Comparison of ENCODE assay signal across 4 cellular contexts in genomic region chr16:29833219-29833618, GRCh38. TPM values are rescaled to one million over a fixed set of nuclear protein-coding genes. Genes with fewer than 3 reads are reported as not detected.
DNase-seq lines count a peak whose midpoint lies in the region; ATAC-seq, FAIRE-seq and TF ChIP-seq lines count a peak whose summit lies in the region.
"Not testable (repeated sequence)": the region's sequence is repeated elsewhere in the genome, so short reads cannot be mapped to it uniquely, and the experiment has no call there.

No MANE protein-coding gene starts in this region.

- not testable (repeated sequence) for H3K36me3 ChIP-seq in HEK293 (ENCODE audit: control insufficient read depth in 2 of 2, insufficient read depth in 1 of 2, low read length in 2 of 2)
- peaks cover 5 to 13% of the 10 kb centered on the region in 2 experiments; a peak in 4 of 5 replicates for H3K36me3 ChIP-seq in HepG2 (replicated peaks in 1 of 2; ENCODE audit: control insufficient read depth in 1 of 2, insufficient read depth in 2 of 2, low read length in 2 of 2)

- H3K4me1 Mint-ChIP-seq in activated T-helper 17 cell treated with anti-CD3 and anti-CD28 coated beads, Interleukin-2, amount 50 U/mL, for 72 hours: peaks cover 16% of the 10 kb centered on the region
- peaks cover 21% of the 10 kb centered on the region for H3K4me1 Mint-ChIP-seq in activated naive CD8-positive, alpha-beta T cell treated with anti-CD3 and anti-CD28 coated beads, Interleukin-2, amount 50 U/mL, for 24 hours

- 96% methylated on average over 4 of the region's 4 CpGs for WGBS in HepG2 (ENCODE audit: low lambda C conversion rate)

- not testable (repeated sequence) for H3K4me2 ChIP-seq in HepG2 (ENCODE audit: low read depth, low read length)

- not testable (repeated sequence) for H3K27me3 Mint-ChIP-seq in activated T-helper 17 cell treated with anti-CD3 and anti-CD28 coated beads, Interleukin-2, amount 50 U/mL, for 72 hours; activated naive CD8-positive, alpha-beta T cell treated with anti-CD3 and anti-CD28 coated beads, Interleukin-2, amount 50 U/mL, for 24 hours

- BruUV-seq in HepG2 (replicated peaks; lab: Mats Ljungman, UMichigan): not testable (repeated sequence)

- H3K27ac ChIP-seq in HEK293 (ENCODE audit: extremely low read depth, low read depth, low read length); HepG2 (ENCODE audit: extremely low read length, insufficient read depth, low read length): not testable (repeated sequence)

- intact Hi-C loops in HepG2 (cut with micrococcal nuclease; ENCODE audit: unreplicated experiment): not testable (repeated sequence)

- CTCF ChIA-PET in HEK293 (lab: Yijun Ruan, JAX): interaction anchor here (0.6 to 1.2 kb wide), 2 partner anchors 15 to 186 kb away, joined by 4 to 10 read pairs; no protein-coding TSS in a partner anchor
- CTCF ChIA-PET in HepG2 (lab: Yijun Ruan, JAX; ENCODE audit: low intra/inter-chr PET ratio, low total read pairs): not testable (repeated sequence)

- not testable (repeated sequence) for H3K9me3 ChIP-seq in HEK293 (ENCODE audit: control insufficient read depth, insufficient read depth, low read depth, low read length); HepG2 (ENCODE audit: low read length)

- not testable (repeated sequence) for TF ChIP-seq CTCF in HEK293 (tag by site-specific recombination; IDR thresholded peaks at IDR 0.05); HepG2 (CRISPR knock-in tag; IDR thresholded peaks at IDR 0.05)

- not testable (repeated sequence) for TF ChIP-seq EP300 in HepG2 (IDR thresholded peaks at IDR 0.05; ENCODE audit: low read depth in 2 of 2, low read length in 2 of 2); HepG2 (CRISPR knock-in tag; IDR thresholded peaks at IDR 0.05; ENCODE audit: borderline replicate concordance)

- in situ Hi-C loops in HepG2 (cut with HindIII; ENCODE audit: extremely low pct_ligation_motif_present, low pct_unique_long_range_greater_than_20kb): not testable (repeated sequence)

- H3K79me2 ChIP-seq in HepG2 (ENCODE audit: insufficient read depth, low read length): not testable (repeated sequence)

- peaks cover 87% of the 10 kb centered on the region for H3K36me3 Mint-ChIP-seq in activated T-helper 17 cell treated with anti-CD3 and anti-CD28 coated beads, Interleukin-2, amount 50 U/mL, for 72 hours (ENCODE audit: low read depth)
- H3K36me3 Mint-ChIP-seq in activated naive CD8-positive, alpha-beta T cell treated with anti-CD3 and anti-CD28 coated beads, Interleukin-2, amount 50 U/mL, for 24 hours (ENCODE audit: low read depth): not testable (repeated sequence)

- H4K20me1 ChIP-seq in HepG2 (ENCODE audit: insufficient read depth, low read length): not testable (repeated sequence)

- FAIRE-seq in HepG2 (lab: Jason Lieb, UNC): not testable (repeated sequence)

- not testable (repeated sequence) for H3K9ac ChIP-seq in HepG2 (ENCODE audit: insufficient read depth, low read depth, low read length)

- H3K27me3 ChIP-seq in HepG2 (ENCODE audit: control insufficient read depth in 1 of 2, insufficient read depth in 2 of 2, low read length in 2 of 2): not testable (repeated sequence)

- H3K27ac Mint-ChIP-seq in activated T-helper 17 cell treated with anti-CD3 and anti-CD28 coated beads, Interleukin-2, amount 50 U/mL, for 72 hours: peak overlapping the region; percentile 24
- H3K27ac Mint-ChIP-seq in activated naive CD8-positive, alpha-beta T cell treated with anti-CD3 and anti-CD28 coated beads, Interleukin-2, amount 50 U/mL, for 24 hours: peak overlapping the region; percentile 52

- not testable (repeated sequence) for TF ChIP-seq POLR2A in HepG2 (IDR thresholded peaks at IDR 0.05; ENCODE audit: insufficient read depth in 1 of 2, low read depth in 2 of 2, low read length in 2 of 2)

- H3K4me3 Mint-ChIP-seq in activated T-helper 17 cell treated with anti-CD3 and anti-CD28 coated beads, Interleukin-2, amount 50 U/mL, for 72 hours; activated naive CD8-positive, alpha-beta T cell treated with anti-CD3 and anti-CD28 coated beads, Interleukin-2, amount 50 U/mL, for 24 hours: not testable (repeated sequence)

- not testable (repeated sequence) for H3K9me3 Mint-ChIP-seq in activated T-helper 17 cell treated with anti-CD3 and anti-CD28 coated beads, Interleukin-2, amount 50 U/mL, for 72 hours; activated naive CD8-positive, alpha-beta T cell treated with anti-CD3 and anti-CD28 coated beads, Interleukin-2, amount 50 U/mL, for 24 hours

- not testable (repeated sequence) for H3K4me3 ChIP-seq in HEK293 (ENCODE audit: low read depth, low read length); HepG2 (replicated peaks in 1 of 3; ENCODE audit: insufficient read depth in 1 of 3, low read depth in 2 of 3, low read length in 3 of 3)

- H2AFZ ChIP-seq in HepG2 (ENCODE audit: low read length): not testable (repeated sequence)

- DNase-seq in activated naive CD8-positive, alpha-beta T cell treated with anti-CD3 and anti-CD28 coated beads, Interleukin-2, amount 50 U/mL, for 24 hours; HepG2 (ENCODE audit: low spot score): not testable (repeated sequence)

- POLR2A ChIA-PET in HEK293 (lab: Yijun Ruan, JAX) (interaction anchor here (0.6 kb wide), 1 partner anchor 194 kb away, joined by 3 read pairs; no protein-coding TSS in a partner anchor), HepG2 (lab: Yijun Ruan, JAX) (interaction anchor here (0.7 to 1.5 kb wide), 2 partner anchors 11 to 16 kb away, joined by 3 to 4 read pairs; no protein-coding TSS in a partner anchor)

- ATAC-seq in activated T-helper 17 cell treated with anti-CD3 and anti-CD28 coated beads, Interleukin-2, amount 50 U/mL, for 72 hours (replicated peaks); activated naive CD8-positive, alpha-beta T cell treated with anti-CD3 and anti-CD28 coated beads, Interleukin-2, amount 50 U/mL, for 24 hours; HepG2: not testable (repeated sequence)

- not testable (repeated sequence) for H3K4me1 ChIP-seq in HEK293 (ENCODE audit: control insufficient read depth, insufficient read depth, low read length)
- peaks cover 24% of the 10 kb centered on the region for H3K4me1 ChIP-seq in HepG2 (ENCODE audit: insufficient read depth, low read length)

- not testable (repeated sequence) for TF ChIP-seq RAD21 in HepG2 (CRISPR knock-in tag; IDR thresholded peaks at IDR 0.05)

RNA-seq across cellular contexts. Expression of gene MVP, which starts 13.0 kb away (rescaled TPM):
- 100 to 1,000 TPM; 101 to 133 TPM for total RNA-seq in activated T-helper 17 cell treated with anti-CD3 and anti-CD28 coated beads, Interleukin-2, amount 50 U/mL, for 72 hours
- 22.0 and 22.9 TPM in 2 replicates for total RNA-seq in HepG2 (2016; rRNA removed; fragmentation: Illumina TruSeq; extraction: Trizol)
- total RNA-seq in HepG2 (2016; cell fraction: cytosol; rRNA removed; fragmentation: Illumina TruSeq; extraction: Trizol; ENCODE audit: low read depth): 3.2 and 3.6 TPM in 2 replicates
- total RNA-seq in HepG2 (2016; cell fraction: insoluble cytoplasmic fraction; rRNA removed; fragmentation: Illumina TruSeq; extraction: Trizol): 15.3 and 24.2 TPM in 2 replicates
- 7.2 and 7.3 TPM in 2 replicates for total RNA-seq in HepG2 (2016; cell fraction: membrane; rRNA removed; fragmentation: Illumina TruSeq; extraction: Trizol)
- 15.6 and 17.1 TPM in 2 replicates for total RNA-seq in HepG2 (2016; cell fraction: nucleus; rRNA removed; fragmentation: Illumina TruSeq; extraction: Trizol)
- 43.5 and 65.5 TPM in 2 replicates for polyA plus RNA-seq in HepG2 (2011; rRNA removed)
- 24.9 and 28.2 TPM in 2 replicates for polyA plus RNA-seq in HepG2 (2011; cell fraction: cytosol; rRNA removed)
- polyA plus RNA-seq in HepG2 (2011; cell fraction: nucleus; rRNA removed): 68.9 and 74.4 TPM in 2 replicates
- 36.4 and 37.1 TPM in 2 replicates for polyA plus RNA-seq in HepG2 (2012)
- 2.1 TPM in 2 replicates for polyA plus RNA-seq in HepG2 (2016; cell fraction: cytosol; fragmentation: Illumina TruSeq; extraction: Trizol; ENCODE audit: low read depth)
- 14.5 and 16.2 TPM in 2 replicates for polyA plus RNA-seq in HepG2 (2016; cell fraction: insoluble cytoplasmic fraction; fragmentation: Illumina TruSeq; extraction: Trizol; ENCODE audit: low read depth)
- 4.3 and 4.9 TPM in 2 replicates for polyA plus RNA-seq in HepG2 (2016; cell fraction: membrane; fragmentation: Illumina TruSeq; extraction: Trizol; ENCODE audit: low read depth)
- 18.7 and 20.9 TPM in 2 replicates for polyA plus RNA-seq in HepG2 (2016; cell fraction: nucleus; fragmentation: Illumina TruSeq; extraction: Trizol; ENCODE audit: insufficient read depth, low read depth)
- polyA minus RNA-seq in HepG2 (2011; rRNA and poly(A)+ RNA removed; ENCODE audit: low replicate concordance): 233 and 295 TPM in 2 replicates
- polyA minus RNA-seq in HepG2 (2011; cell fraction: cytosol; rRNA and poly(A)+ RNA removed): 33.9 and 42.5 TPM in 2 replicates
- 41.5 and 62.7 TPM in 2 replicates for polyA minus RNA-seq in HepG2 (2011; cell fraction: nucleus; rRNA and poly(A)+ RNA removed)

RNA-seq across cellular contexts. Expression of gene PAGR1, which starts 17.3 kb away (rescaled TPM):
- total RNA-seq in activated T-helper 17 cell treated with anti-CD3 and anti-CD28 coated beads, Interleukin-2, amount 50 U/mL, for 72 hours: 10 to 100 TPM; 26.8 to 26.9 TPM
- total RNA-seq in HepG2 (2016; rRNA removed; fragmentation: Illumina TruSeq; extraction: Trizol): 66.4 and 74.5 TPM in 2 replicates
- 27.0 and 29.8 TPM in 2 replicates for total RNA-seq in HepG2 (2016; cell fraction: cytosol; rRNA removed; fragmentation: Illumina TruSeq; extraction: Trizol; ENCODE audit: low read depth)
- 66.8 and 70.4 TPM in 2 replicates for total RNA-seq in HepG2 (2016; cell fraction: insoluble cytoplasmic fraction; rRNA removed; fragmentation: Illumina TruSeq; extraction: Trizol)
- total RNA-seq in HepG2 (2016; cell fraction: membrane; rRNA removed; fragmentation: Illumina TruSeq; extraction: Trizol): 60.2 and 69.2 TPM in 2 replicates
- 26.7 and 29.3 TPM in 2 replicates for total RNA-seq in HepG2 (2016; cell fraction: nucleus; rRNA removed; fragmentation: Illumina TruSeq; extraction: Trizol)
- polyA plus RNA-seq in HepG2 (2011; rRNA removed): 9.8 and 9.9 TPM in 2 replicates
- polyA plus RNA-seq in HepG2 (2011; cell fraction: cytosol; rRNA removed): 8.4 and 11.4 TPM in 2 replicates
- polyA plus RNA-seq in HepG2 (2011; cell fraction: nucleus; rRNA removed): 21.8 and 24.6 TPM in 2 replicates
- polyA plus RNA-seq in HepG2 (2012): 18.6 and 19.8 TPM in 2 replicates
- 35.6 and 42.4 TPM in 2 replicates for polyA plus RNA-seq in HepG2 (2016; cell fraction: cytosol; fragmentation: Illumina TruSeq; extraction: Trizol; ENCODE audit: low read depth)
- polyA plus RNA-seq in HepG2 (2016; cell fraction: insoluble cytoplasmic fraction; fragmentation: Illumina TruSeq; extraction: Trizol; ENCODE audit: low read depth): 77.4 and 82.7 TPM in 2 replicates
- 57.3 and 67.2 TPM in 2 replicates for polyA plus RNA-seq in HepG2 (2016; cell fraction: membrane; fragmentation: Illumina TruSeq; extraction: Trizol; ENCODE audit: low read depth)
- 45.2 and 52.8 TPM in 2 replicates for polyA plus RNA-seq in HepG2 (2016; cell fraction: nucleus; fragmentation: Illumina TruSeq; extraction: Trizol; ENCODE audit: insufficient read depth, low read depth)
- polyA minus RNA-seq in HepG2 (2011; rRNA and poly(A)+ RNA removed; ENCODE audit: low replicate concordance): 5.5 and 6.5 TPM in 2 replicates
- polyA minus RNA-seq in HepG2 (2011; cell fraction: cytosol; rRNA and poly(A)+ RNA removed): 4.8 and 9.2 TPM in 2 replicates
- polyA minus RNA-seq in HepG2 (2011; cell fraction: nucleus; rRNA and poly(A)+ RNA removed): 15.1 and 19.6 TPM in 2 replicates

RNA-seq across cellular contexts. Expression of gene PRRT2, which starts 21.2 kb away (rescaled TPM):
- 1 to 10 TPM; 1.2 to 9.1 TPM for total RNA-seq in activated T-helper 17 cell treated with anti-CD3 and anti-CD28 coated beads, Interleukin-2, amount 50 U/mL, for 72 hours
- 0.11 and 0.51 TPM in 2 replicates for total RNA-seq in HepG2 (2016; rRNA removed; fragmentation: Illumina TruSeq; extraction: Trizol)
- not detected in 2 replicates for total RNA-seq in HepG2 (2016; cell fraction: cytosol; rRNA removed; fragmentation: Illumina TruSeq; extraction: Trizol; ENCODE audit: low read depth)
- 0.76 TPM in 1 of 2 replicates, not detected in the other for total RNA-seq in HepG2 (2016; cell fraction: insoluble cytoplasmic fraction; rRNA removed; fragmentation: Illumina TruSeq; extraction: Trizol)
- total RNA-seq in HepG2 (2016; cell fraction: membrane; rRNA removed; fragmentation: Illumina TruSeq; extraction: Trizol): 0.28 TPM in 1 of 2 replicates, not detected in the other
- 1.1 and 1.4 TPM in 2 replicates for total RNA-seq in HepG2 (2016; cell fraction: nucleus; rRNA removed; fragmentation: Illumina TruSeq; extraction: Trizol)
- 1.1 and 1.8 TPM in 2 replicates for polyA plus RNA-seq in HepG2 (2011; rRNA removed)
- polyA plus RNA-seq in HepG2 (2011; cell fraction: cytosol; rRNA removed): 0.31 and 0.38 TPM in 2 replicates
- polyA plus RNA-seq in HepG2 (2011; cell fraction: nucleus; rRNA removed): 16.2 and 16.5 TPM in 2 replicates
- 1.6 and 1.7 TPM in 2 replicates for polyA plus RNA-seq in HepG2 (2012)
- polyA plus RNA-seq in HepG2 (2016; cell fraction: cytosol; fragmentation: Illumina TruSeq; extraction: Trizol; ENCODE audit: low read depth): 0.08 TPM in 1 of 2 replicates, not detected in the other
- polyA plus RNA-seq in HepG2 (2016; cell fraction: insoluble cytoplasmic fraction; fragmentation: Illumina TruSeq; extraction: Trizol; ENCODE audit: low read depth): 0.11 and 0.41 TPM in 2 replicates
- polyA plus RNA-seq in HepG2 (2016; cell fraction: membrane; fragmentation: Illumina TruSeq; extraction: Trizol; ENCODE audit: low read depth): 0.07 and 0.15 TPM in 2 replicates
- 3.5 and 3.7 TPM in 2 replicates for polyA plus RNA-seq in HepG2 (2016; cell fraction: nucleus; fragmentation: Illumina TruSeq; extraction: Trizol; ENCODE audit: insufficient read depth, low read depth)
- 0.07 and 0.56 TPM in 2 replicates for polyA minus RNA-seq in HepG2 (2011; rRNA and poly(A)+ RNA removed; ENCODE audit: low replicate concordance)
- polyA minus RNA-seq in HepG2 (2011; cell fraction: cytosol; rRNA and poly(A)+ RNA removed): not detected in 2 replicates
- 1.5 and 2.4 TPM in 2 replicates for polyA minus RNA-seq in HepG2 (2011; cell fraction: nucleus; rRNA and poly(A)+ RNA removed)

RNA-seq across cellular contexts. Expression of gene MAZ, which starts 26.9 kb away (rescaled TPM):
- total RNA-seq in activated T-helper 17 cell treated with anti-CD3 and anti-CD28 coated beads, Interleukin-2, amount 50 U/mL, for 72 hours: 100 to 1,000 TPM; 239 to 288 TPM
- 229 and 277 TPM in 2 replicates for total RNA-seq in HepG2 (2016; rRNA removed; fragmentation: Illumina TruSeq; extraction: Trizol)
- total RNA-seq in HepG2 (2016; cell fraction: cytosol; rRNA removed; fragmentation: Illumina TruSeq; extraction: Trizol; ENCODE audit: low read depth): 423 and 431 TPM in 2 replicates
- total RNA-seq in HepG2 (2016; cell fraction: insoluble cytoplasmic fraction; rRNA removed; fragmentation: Illumina TruSeq; extraction: Trizol): 196 and 286 TPM in 2 replicates
- total RNA-seq in HepG2 (2016; cell fraction: membrane; rRNA removed; fragmentation: Illumina TruSeq; extraction: Trizol): 825 and 837 TPM in 2 replicates
- 134 and 167 TPM in 2 replicates for total RNA-seq in HepG2 (2016; cell fraction: nucleus; rRNA removed; fragmentation: Illumina TruSeq; extraction: Trizol)
- polyA plus RNA-seq in HepG2 (2011; rRNA removed): 203 and 255 TPM in 2 replicates
- 164 and 235 TPM in 2 replicates for polyA plus RNA-seq in HepG2 (2011; cell fraction: cytosol; rRNA removed)
- polyA plus RNA-seq in HepG2 (2011; cell fraction: nucleus; rRNA removed): 242 and 334 TPM in 2 replicates
- 301 and 452 TPM in 2 replicates for polyA plus RNA-seq in HepG2 (2012)
- 608 and 677 TPM in 2 replicates for polyA plus RNA-seq in HepG2 (2016; cell fraction: cytosol; fragmentation: Illumina TruSeq; extraction: Trizol; ENCODE audit: low read depth)
- polyA plus RNA-seq in HepG2 (2016; cell fraction: insoluble cytoplasmic fraction; fragmentation: Illumina TruSeq; extraction: Trizol; ENCODE audit: low read depth): 287 and 420 TPM in 2 replicates
- polyA plus RNA-seq in HepG2 (2016; cell fraction: membrane; fragmentation: Illumina TruSeq; extraction: Trizol; ENCODE audit: low read depth): 1,001 and 1,210 TPM in 2 replicates
- 330 and 379 TPM in 2 replicates for polyA plus RNA-seq in HepG2 (2016; cell fraction: nucleus; fragmentation: Illumina TruSeq; extraction: Trizol; ENCODE audit: insufficient read depth, low read depth)
- 512 and 628 TPM in 2 replicates for polyA minus RNA-seq in HepG2 (2011; rRNA and poly(A)+ RNA removed; ENCODE audit: low replicate concordance)
- 217 and 237 TPM in 2 replicates for polyA minus RNA-seq in HepG2 (2011; cell fraction: cytosol; rRNA and poly(A)+ RNA removed)
- 59.9 and 60.5 TPM in 2 replicates for polyA minus RNA-seq in HepG2 (2011; cell fraction: nucleus; rRNA and poly(A)+ RNA removed)

RNA-seq across cellular contexts. Expression of gene CDIPT, which starts 29.8 kb away (rescaled TPM):
- 10 to 100 TPM; 36.1 to 45.9 TPM for total RNA-seq in activated T-helper 17 cell treated with anti-CD3 and anti-CD28 coated beads, Interleukin-2, amount 50 U/mL, for 72 hours
- 39.2 and 54.9 TPM in 2 replicates for total RNA-seq in HepG2 (2016; rRNA removed; fragmentation: Illumina TruSeq; extraction: Trizol)
- total RNA-seq in HepG2 (2016; cell fraction: cytosol; rRNA removed; fragmentation: Illumina TruSeq; extraction: Trizol; ENCODE audit: low read depth): 23.3 and 32.6 TPM in 2 replicates
- 43.4 and 55.7 TPM in 2 replicates for total RNA-seq in HepG2 (2016; cell fraction: insoluble cytoplasmic fraction; rRNA removed; fragmentation: Illumina TruSeq; extraction: Trizol)
- total RNA-seq in HepG2 (2016; cell fraction: membrane; rRNA removed; fragmentation: Illumina TruSeq; extraction: Trizol): 45.8 and 63.4 TPM in 2 replicates
- 32.9 and 36.1 TPM in 2 replicates for total RNA-seq in HepG2 (2016; cell fraction: nucleus; rRNA removed; fragmentation: Illumina TruSeq; extraction: Trizol)
- polyA plus RNA-seq in HepG2 (2011; rRNA removed): 97.5 and 109 TPM in 2 replicates
- 106 and 126 TPM in 2 replicates for polyA plus RNA-seq in HepG2 (2011; cell fraction: cytosol; rRNA removed)
- 59.6 and 70.3 TPM in 2 replicates for polyA plus RNA-seq in HepG2 (2011; cell fraction: nucleus; rRNA removed)
- polyA plus RNA-seq in HepG2 (2012): 53.5 and 77.9 TPM in 2 replicates
- polyA plus RNA-seq in HepG2 (2016; cell fraction: cytosol; fragmentation: Illumina TruSeq; extraction: Trizol; ENCODE audit: low read depth): 28.1 and 42.6 TPM in 2 replicates
- 49.9 and 51.9 TPM in 2 replicates for polyA plus RNA-seq in HepG2 (2016; cell fraction: insoluble cytoplasmic fraction; fragmentation: Illumina TruSeq; extraction: Trizol; ENCODE audit: low read depth)
- 49.0 and 62.7 TPM in 2 replicates for polyA plus RNA-seq in HepG2 (2016; cell fraction: membrane; fragmentation: Illumina TruSeq; extraction: Trizol; ENCODE audit: low read depth)
- 63.3 and 67.6 TPM in 2 replicates for polyA plus RNA-seq in HepG2 (2016; cell fraction: nucleus; fragmentation: Illumina TruSeq; extraction: Trizol; ENCODE audit: insufficient read depth, low read depth)
- polyA minus RNA-seq in HepG2 (2011; rRNA and poly(A)+ RNA removed; ENCODE audit: low replicate concordance): 98.0 and 109 TPM in 2 replicates
- polyA minus RNA-seq in HepG2 (2011; cell fraction: cytosol; rRNA and poly(A)+ RNA removed): 39.7 and 49.2 TPM in 2 replicates
- 15.5 and 25.5 TPM in 2 replicates for polyA minus RNA-seq in HepG2 (2011; cell fraction: nucleus; rRNA and poly(A)+ RNA removed)
